Comparison of ENCODE assay signal across 10 cellular contexts in genomic region chr2:55099878-55100820, GRCh38. TPM values are rescaled to one million over a fixed set of nuclear protein-coding genes. Genes with fewer than 3 reads are reported as not detected.
DNase-seq lines count a peak whose midpoint lies in the region; ATAC-seq and TF ChIP-seq lines count a peak whose summit lies in the region.
"Had no signal": no experiment of that assay in that cellular context is flagged by ENCODE, and none has a peak within 500 bp of the region (broad histone marks: within the 10 kb centered on the region; RNA-seq: fewer than 3 reads in every experiment).

No MANE protein-coding gene starts in this region.

- H3K36me3 ChIP-seq in right lobe of liver (no peaks in the 10 kb centered on the region), aorta (ENCODE audit: control insufficient read depth in 1 of 2, insufficient read depth in 2 of 2, low read length in 1 of 2) (no peaks in the 10 kb centered on the region), trophoblast cell (ENCODE audit: control insufficient read depth in 1 of 2, insufficient read depth in 2 of 2, low read length in 2 of 2) (no peaks in the 10 kb centered on the region)

- no peak overlapping the region for H2BK120ac ChIP-seq in trophoblast cell (ENCODE audit: insufficient read depth, low read length, poor library complexity)

- no peak overlapping the region for H2BK12ac ChIP-seq in trophoblast cell (ENCODE audit: low read length)

- no peak overlapping the region for H3K4me3 ChIP-seq in right lobe of liver
- H3K4me3 ChIP-seq in aorta (ENCODE audit: low read length in 2 of 2): peak overlapping the region in 1 of 2 donors; percentile 24
- H3K4me3 ChIP-seq in trophoblast cell (ENCODE audit: low read depth, low read length): no peak overlapping the region

- CTCF ChIA-PET in activated naive CD4-positive, alpha-beta T cell treated with anti-CD3 and anti-CD28 coated beads, Interleukin-2, amount 10 ng/mL, durations not matched to agents 7 days and 5 days (lab: Charles Lee): interaction anchor here (0.9 to 1.5 kb wide), 2 partner anchors 52 to 69 kb away, joined by 3 to 5 read pairs; no protein-coding TSS in a partner anchor

- no peak overlapping the region for H3K9ac ChIP-seq in trophoblast cell (ENCODE audit: low read length)

- no peak overlapping the region for H3K23ac ChIP-seq in trophoblast cell (ENCODE audit: low read length)

- H3K14ac ChIP-seq in trophoblast cell (ENCODE audit: low read length): no peak overlapping the region

- H3K27ac Mint-ChIP-seq in activated naive CD4-positive, alpha-beta T cell treated with anti-CD3 and anti-CD28 coated beads, Interleukin-2, amount 10 ng/mL, durations not matched to agents 7 days and 5 days: peak overlapping the region; percentile 35

- H3K4ac ChIP-seq in trophoblast cell (ENCODE audit: low read depth, low read length): no peak overlapping the region

- no peak for TF ChIP-seq CTCF in right lobe of liver (IDR thresholded peaks at IDR 0.05)

- no peak overlapping the region for H3K18ac ChIP-seq in trophoblast cell (ENCODE audit: low read length)

- H3K4me3 Mint-ChIP-seq in activated naive CD4-positive, alpha-beta T cell treated with anti-CD3 and anti-CD28 coated beads, Interleukin-2, amount 10 ng/mL, durations not matched to agents 7 days and 5 days: no peak overlapping the region

- intact Hi-C loops in right lobe of liver (cut with DNase I) (no loop called here), aorta (cut with DNase I) (loop anchor here (2.0 to 5.0 kb wide), 3 partner anchors 48 to 57 kb away; partner anchors contain the start of gene RTN4 (in 2 of the 2))

- peak overlapping the region in 2 of 3 donors; percentile 22 to 26 for H3K27ac ChIP-seq in right lobe of liver
- peak overlapping the region; percentile 99 for H3K27ac ChIP-seq in aorta (ENCODE audit: low read depth in 1 of 2, low read length in 2 of 2)
- H3K27ac ChIP-seq in trophoblast cell (ENCODE audit: low read depth, low read length): no peak overlapping the region

- H3K9me3 Mint-ChIP-seq in activated naive CD4-positive, alpha-beta T cell treated with anti-CD3 and anti-CD28 coated beads, Interleukin-2, amount 10 ng/mL, durations not matched to agents 7 days and 5 days: no peaks in the 10 kb centered on the region

- H3K27me3 ChIP-seq in right lobe of liver: no peaks in the 10 kb centered on the region
- H3K27me3 ChIP-seq in aorta (ENCODE audit: control insufficient read depth in 1 of 2, insufficient read depth in 2 of 2, low read length in 1 of 2): no peaks in the 10 kb centered on the region
- H3K27me3 ChIP-seq in trophoblast cell (ENCODE audit: insufficient read depth, low read length): no peaks in the 10 kb centered on the region

- H3K9me3 ChIP-seq in right lobe of liver: no peaks in the 10 kb centered on the region
- no peaks in the 10 kb centered on the region for H3K9me3 ChIP-seq in aorta (ENCODE audit: control insufficient read depth, low read length)
- no peaks in the 10 kb centered on the region for H3K9me3 ChIP-seq in trophoblast cell (ENCODE audit: insufficient read depth, low read depth, low read length)

- H3K4me1 ChIP-seq in right lobe of liver (peaks cover 0 to 5% (median 0%) of the 10 kb centered on the region in 4 donors), aorta (ENCODE audit: control insufficient read depth in 1 of 2, insufficient read depth in 2 of 2, low read length in 2 of 2) (peaks cover 5 to 6% of the 10 kb centered on the region in 2 donors), trophoblast cell (ENCODE audit: control insufficient read depth in 1 of 2, insufficient read depth in 2 of 2, low read length in 2 of 2) (peaks cover 0 to 3% of the 10 kb centered on the region in 2 experiments)

- DNase-seq in activated naive CD4-positive, alpha-beta T cell treated with anti-CD3 and anti-CD28 coated beads, Interleukin-2, amount 10 ng/mL, durations not matched to agents 7 days and 5 days: no peak
- DNase-seq in activated naive CD4-positive, alpha-beta T cell (lab: John Stamatoyannopoulos, UW): no peak
- DNase-seq in amniotic stem cell (lab: John Stamatoyannopoulos, UW) (peak; percentile 59), right lobe of liver (no peak), aorta (no peak), trophoblast cell (no peak)
- no peak for DNase-seq in stimulated activated naive CD4-positive, alpha-beta T cell (lab: John Stamatoyannopoulos, UW)
- DNase-seq: GOT3; stimulated activated CD4-positive, alpha-beta T cell treated with anti-CD3 and anti-CD28 coated beads, Interleukin-4, amount 100 ng/mL, for 1 hour had no signal

- H3K79me1 ChIP-seq in trophoblast cell (ENCODE audit: low read length): no peaks in the 10 kb centered on the region

- no peak overlapping the region for H4K91ac ChIP-seq in trophoblast cell (ENCODE audit: low read depth, low read length)

- no peak overlapping the region for H4K12ac ChIP-seq in trophoblast cell (ENCODE audit: low read depth, low read length)

- H3K79me2 ChIP-seq in trophoblast cell (ENCODE audit: control insufficient read depth, insufficient read depth, low read length, poor library complexity): no peaks in the 10 kb centered on the region

- H3K4me1 Mint-ChIP-seq in activated naive CD4-positive, alpha-beta T cell treated with anti-CD3 and anti-CD28 coated beads, Interleukin-2, amount 10 ng/mL, durations not matched to agents 7 days and 5 days: peaks cover 13% of the 10 kb centered on the region

- peak; percentile 37 to 66 (median 50) for ATAC-seq in right lobe of liver
- peak; percentile 83 for ATAC-seq in aorta (ENCODE audit: low FRiP score)
- ATAC-seq in GM19395 (IDR thresholded peaks at IDR 0.05; ENCODE audit: unreplicated experiment): no peak

- H2AFZ ChIP-seq in trophoblast cell (ENCODE audit: insufficient read depth, low read length, poor library complexity): no peak overlapping the region

- 64% methylated on average over 5 of the region's 5 CpGs for WGBS in right lobe of liver (ENCODE audit: insufficient coverage, low coverage, low lambda C conversion rate, missing lambda C conversion rate)
- WGBS in aorta, 2 donors: 4 to 6% methylated on average over 5 of the region's 5 CpGs
- no CpG with 5 or more reads among the region's 5 CpGs for WGBS in trophoblast cell (ENCODE audit: extremely low coverage, insufficient coverage, insufficient read length)

- H3K27me3 Mint-ChIP-seq in activated naive CD4-positive, alpha-beta T cell treated with anti-CD3 and anti-CD28 coated beads, Interleukin-2, amount 10 ng/mL, durations not matched to agents 7 days and 5 days: no peaks in the 10 kb centered on the region

- no peak for TF ChIP-seq POLR2A in right lobe of liver (IDR thresholded peaks at IDR 0.05)

- H3K4me2 ChIP-seq in trophoblast cell (ENCODE audit: low read length): no peak overlapping the region

- H2BK5ac ChIP-seq in trophoblast cell (ENCODE audit: low read depth, low read length, poor library complexity): no peak overlapping the region

- no peak overlapping the region for H4K8ac ChIP-seq in trophoblast cell (ENCODE audit: low read depth, low read length)

- H2AK5ac ChIP-seq in trophoblast cell (ENCODE audit: low read length): no peak overlapping the region

- peaks cover 2% of the 10 kb centered on the region for H3K36me3 Mint-ChIP-seq in activated naive CD4-positive, alpha-beta T cell treated with anti-CD3 and anti-CD28 coated beads, Interleukin-2, amount 10 ng/mL, durations not matched to agents 7 days and 5 days

RNA-seq across cellular contexts. Expression of gene RTN4, which starts 49.9 kb away (rescaled TPM):
- total RNA-seq in right lobe of liver (100 to 1,000 TPM; 126 to 195 (median 177) TPM), aorta (100 to 1,000 TPM; 311 to 357 TPM)
- 100 to 1,000 TPM; 125 to 163 TPM for polyA plus RNA-seq in aorta
- polyA plus RNA-seq in trophoblast cell (2013): 687 and 700 TPM in 2 replicates

Comparison
In these comparisons a context has a peak if more than half of its experiments do, and no peak if none do; other contexts are left out.
1. intact Hi-C loops: an anchor here in aorta (2.0 to 5.0 kb wide); none called in right lobe of liver.